ENCODE assay signal across 10 cellular contexts in the genomic region with DNA sequence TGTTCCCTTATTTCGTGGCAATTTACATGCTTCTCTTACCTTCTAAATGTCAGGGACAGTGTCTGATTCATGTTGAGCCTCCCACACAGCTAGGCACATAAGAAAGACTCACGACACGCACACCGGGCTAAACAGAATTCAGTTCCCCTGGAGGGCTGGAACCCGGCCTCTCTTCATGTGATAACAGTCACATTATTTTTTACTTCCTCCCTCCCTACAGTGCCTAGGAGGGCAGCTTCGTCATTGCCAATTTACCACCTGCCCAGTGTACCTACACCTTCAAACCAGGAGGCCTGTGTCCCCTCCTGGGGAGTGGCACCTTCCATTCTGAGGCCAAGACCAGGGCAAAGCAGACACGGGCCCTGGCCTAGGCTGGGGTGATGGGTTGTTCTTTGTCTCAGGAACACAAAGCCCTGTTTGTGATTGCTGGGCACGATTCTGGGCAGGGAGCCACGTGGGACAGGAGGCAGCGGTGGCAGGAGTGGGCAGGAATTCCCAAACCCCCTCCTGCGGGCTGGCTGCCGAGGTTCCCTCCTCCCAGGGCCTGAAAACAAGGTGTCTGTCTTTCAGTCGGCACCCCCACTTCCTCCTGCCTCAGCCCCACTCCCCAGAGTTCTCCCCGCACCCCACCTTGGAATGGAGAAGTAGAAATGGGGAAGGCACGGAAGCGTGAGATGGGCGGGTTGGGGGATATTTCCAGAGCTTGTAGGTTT. TPM values are rescaled to one million over a fixed set of nuclear protein-coding genes. Genes with fewer than 3 reads are reported as not detected.
DNase-seq lines count a peak whose midpoint lies in the region; ATAC-seq and TF ChIP-seq lines count a peak whose summit lies in the region.
"Had no signal": no experiment of that assay in that cellular context is flagged by ENCODE, and none has a peak within 500 bp of the region (broad histone marks: within the 10 kb centered on the region; RNA-seq: fewer than 3 reads in every experiment).

No MANE protein-coding gene starts in this region.

- WGBS in tibial nerve, 2 donors, result 33 to 37% methylated on average over 16 to 17 of the region's 17 CpGs

- no peak overlapping the region for H3K4me3 Mint-ChIP-seq in MCF 10A (ENCODE audit: unreplicated experiment)
- H3K4me3 Mint-ChIP-seq in activated CD8-positive, alpha-beta T cell treated with anti-CD3 and anti-CD28 coated beads for 36 hours, result no peak overlapping the region

- no peak for TF ChIP-seq CTCF in breast epithelium (IDR thresholded peaks at IDR 0.05)
- no peak for TF ChIP-seq CTCF in MCF 10A (IDR thresholded peaks at IDR 0.05; ENCODE audit: unreplicated experiment)
- no peak for TF ChIP-seq CTCF in activated CD8-positive, alpha-beta T cell treated with anti-CD3 and anti-CD28 coated beads for 36 hours (IDR thresholded peaks at IDR 0.05)
- TF ChIP-seq CTCF in left lung (IDR thresholded peaks at IDR 0.05), result no peak
- no peak for TF ChIP-seq CTCF in tibial nerve (IDR thresholded peaks at IDR 0.05)
- TF ChIP-seq CTCF in RWPE1 (conservative IDR thresholded peaks at IDR 0.05; ENCODE audit: low read depth), result no peak

- H3K36me3 ChIP-seq in breast epithelium, result no peaks in the 10 kb centered on the region
- H3K36me3 ChIP-seq in left lung, result no peaks in the 10 kb centered on the region
- H3K36me3 ChIP-seq in tibial nerve, result no peaks in the 10 kb centered on the region

- DNase-seq in breast epithelium (ENCODE audit: low spot score in 2 of 2) (peak in 1 of 2 donors; percentile 88), MCF 10A (ENCODE audit: unreplicated experiment) (no peak), left lung (peak in 1 of 2 donors; percentile 51), tibial nerve (ENCODE audit: low spot score in 2 of 2) (peak in 1 of 2 donors; percentile 22), RWPE1 (ENCODE audit: low spot score) (no peak)
- DNase-seq in activated CD8-positive, alpha-beta T cell treated with anti-CD3 and anti-CD28 coated beads for 36 hours, result peak; percentile 68
- DNase-seq: DMS79 treated with DMSO at 0.1 percent for 48 hours, NCI-H1436 treated with DMSO at 0.1 percent for 48 hours had no signal

- TF ChIP-seq EP300 in tibial nerve (IDR thresholded peaks at IDR 0.05), result peak in 1 of 2 donors; percentile 45

- H3K36me3 Mint-ChIP-seq in MCF 10A (ENCODE audit: insufficient read depth, unreplicated experiment), result no peaks in the 10 kb centered on the region
- H3K36me3 Mint-ChIP-seq in activated CD8-positive, alpha-beta T cell treated with anti-CD3 and anti-CD28 coated beads for 36 hours (ENCODE audit: low read depth), result no peaks in the 10 kb centered on the region

- no peaks in the 10 kb centered on the region for H3K27me3 ChIP-seq in breast epithelium
- H3K27me3 ChIP-seq in left lung, result peaks cover 0 to 30% of the 10 kb centered on the region in 2 donors
- no peaks in the 10 kb centered on the region for H3K27me3 ChIP-seq in tibial nerve

- peak; percentile 84 for ATAC-seq in activated CD8-positive, alpha-beta T cell treated with anti-CD3 and anti-CD28 coated beads for 36 hours
- ATAC-seq in left lung (peak; percentile 59), HG03039 (IDR thresholded peaks at IDR 0.05; ENCODE audit: unreplicated experiment) (no peak), HG03354 (IDR thresholded peaks at IDR 0.05; ENCODE audit: poor library complexity, severe bottlenecking, unreplicated experiment) (no peak)

- TF ChIP-seq POLR2A in breast epithelium (IDR thresholded peaks at IDR 0.05), result no peak
- no peak for TF ChIP-seq POLR2A in tibial nerve (IDR thresholded peaks at IDR 0.05)

- H3K4me1 Mint-ChIP-seq in MCF 10A (ENCODE audit: insufficient read depth, unreplicated experiment), result peaks cover 6% of the 10 kb centered on the region
- H3K4me1 Mint-ChIP-seq in activated CD8-positive, alpha-beta T cell treated with anti-CD3 and anti-CD28 coated beads for 36 hours (ENCODE audit: low read depth), result peaks cover 8% of the 10 kb centered on the region

- intact Hi-C loops in breast epithelium (cut with DNase I; ENCODE audit: low total_unique reads) (no loop called here), MCF 10A (cut with micrococcal nuclease) (no loop called here), left lung (cut with DNase I) (no loop called here)
- intact Hi-C loops in activated CD8-positive, alpha-beta T cell treated with anti-CD3 and anti-CD28 coated beads for 36 hours (cut with micrococcal nuclease), result no loop called here

- H3K4me1 ChIP-seq in breast epithelium, result peaks cover 0 to 6% of the 10 kb centered on the region in 2 donors
- H3K4me1 ChIP-seq in left lung, result peaks cover 0 to 14% of the 10 kb centered on the region in 2 donors
- H3K4me1 ChIP-seq in tibial nerve, result peaks cover 0 to 5% (median 0%) of the 10 kb centered on the region in 4 donors

- H3K27ac Mint-ChIP-seq in MCF 10A (ENCODE audit: low read depth, unreplicated experiment), result no peak overlapping the region
- peak overlapping the region; percentile 76 for H3K27ac Mint-ChIP-seq in activated CD8-positive, alpha-beta T cell treated with anti-CD3 and anti-CD28 coated beads for 36 hours

- H3K4me3 ChIP-seq in breast epithelium, result no peak overlapping the region
- no peak overlapping the region for H3K4me3 ChIP-seq in left lung
- H3K4me3 ChIP-seq in tibial nerve, result no peak overlapping the region

- CTCF ChIA-PET in MCF 10A (lab: Yijun Ruan, JAX) (interaction anchor here (0.6 to 1.0 kb wide), 4 partner anchors 9 to 320 kb away, joined by 3 read pairs; no protein-coding TSS in a partner anchor), RWPE1 (lab: Yijun Ruan, JAX) (interaction anchor here (0.7 to 1.5 kb wide), 2 partner anchors 11 to 97 kb away, joined by 3 read pairs; no protein-coding TSS in a partner anchor)
- CTCF ChIA-PET in activated CD8-positive, alpha-beta T cell treated with anti-CD3 and anti-CD28 coated beads for 36 hours (lab: Charles Lee), result interaction anchor here (1.0 kb wide), 2 partner anchors 10 kb away, joined by 3 to 4 read pairs; no protein-coding TSS in a partner anchor

- no TSS peak for BruUV-seq in MCF 10A (replicated peaks; lab: Mats Ljungman, UMichigan)

- H3K9me3 Mint-ChIP-seq in MCF 10A (ENCODE audit: unreplicated experiment), result no peaks in the 10 kb centered on the region
- H3K9me3 Mint-ChIP-seq in activated CD8-positive, alpha-beta T cell treated with anti-CD3 and anti-CD28 coated beads for 36 hours, result peaks cover 3% of the 10 kb centered on the region

- H3K9me3 ChIP-seq in breast epithelium, result no peaks in the 10 kb centered on the region
- H3K9me3 ChIP-seq in left lung, result no peaks in the 10 kb centered on the region
- peaks cover 0 to 10% (median 0%) of the 10 kb centered on the region in 4 donors for H3K9me3 ChIP-seq in tibial nerve

- H3K27me3 Mint-ChIP-seq in MCF 10A (ENCODE audit: insufficient read depth, unreplicated experiment), result no peaks in the 10 kb centered on the region
- no peaks in the 10 kb centered on the region for H3K27me3 Mint-ChIP-seq in activated CD8-positive, alpha-beta T cell treated with anti-CD3 and anti-CD28 coated beads for 36 hours

- POLR2A ChIA-PET in MCF 10A (lab: Yijun Ruan, JAX) (no interaction called here), RWPE1 (lab: Yijun Ruan, JAX; ENCODE audit: low non-redundant PET) (no interaction called here)
- POLR2A ChIA-PET in activated CD8-positive, alpha-beta T cell treated with anti-CD3 and anti-CD28 coated beads for 36 hours (lab: Charles Lee), result interaction anchor here (1.8 kb wide), 1 partner anchor 11 kb away, joined by 4 read pairs; no protein-coding TSS in a partner anchor

- H3K27ac ChIP-seq in breast epithelium, result peak overlapping the region; percentile 75 to 88
- H3K27ac ChIP-seq in left lung, result peak overlapping the region in 1 of 2 donors; percentile 50
- H3K27ac ChIP-seq in tibial nerve, result peak overlapping the region; percentile 7 to 79 (median 48)
- no peak overlapping the region for H3K27ac ChIP-seq in RWPE1

RNA-seq across cellular contexts. Expression of a gene that starts 6.8 kb away (rescaled TPM):
- total RNA-seq in breast epithelium, result 1 to 10 TPM in 2 of 3 donors, not detected in 1; 1.3 to 6.7 TPM
- not detected in 2 replicates for total RNA-seq in MCF 10A (2022)
- total RNA-seq in activated CD8-positive, alpha-beta T cell treated with anti-CD3 and anti-CD28 coated beads for 36 hours, result 10 to 100 TPM in 1 of 2 experiments, 1 to 10 TPM in 1; 9.8 to 12.4 TPM
- total RNA-seq in left lung, result under 1 TPM; 0.17 to 0.24 TPM
- 1 to 10 TPM in 3 of 4 donors, under 1 TPM in 1; 0.87 to 5.2 (median 3.3) TPM for total RNA-seq in tibial nerve

RNA-seq across cellular contexts. Expression of a gene that starts 7.2 kb away (rescaled TPM):
- total RNA-seq in breast epithelium (under 1 TPM in 1 of 3 donors, not detected in 2; 0.29 TPM), MCF 10A (2022) (not detected in 2 replicates), left lung (1 to 10 TPM in 1 of 2 donors, not detected in 1; 4.3 TPM), tibial nerve (not detected)
- total RNA-seq in activated CD8-positive, alpha-beta T cell treated with anti-CD3 and anti-CD28 coated beads for 36 hours, result 1 to 10 TPM; 1.7 to 1.9 TPM

RNA-seq across cellular contexts. Expression of a gene that starts 42.9 kb away (rescaled TPM):
- 10 to 100 TPM; 51.5 to 62.1 (median 60.3) TPM for total RNA-seq in breast epithelium
- total RNA-seq in MCF 10A (2022), result 67.3 and 75.8 TPM in 2 replicates
- 100 to 1,000 TPM; 112 to 133 TPM for total RNA-seq in activated CD8-positive, alpha-beta T cell treated with anti-CD3 and anti-CD28 coated beads for 36 hours
- 10 to 100 TPM; 42.0 to 61.1 TPM for total RNA-seq in left lung
- total RNA-seq in tibial nerve, result 100 to 1,000 TPM in 1 of 4 donors, 10 to 100 TPM in 3; 49.4 to 105 (median 83.0) TPM

RNA-seq across cellular contexts. Expression of a gene that starts 43.2 kb away (rescaled TPM):
- total RNA-seq in breast epithelium (10 to 100 TPM in 2 of 3 donors, 1 to 10 TPM in 1; 9.4 to 22.4 (median 15.4) TPM), MCF 10A (2022) (17.5 and 17.9 TPM in 2 replicates), left lung (10 to 100 TPM; 16.7 to 17.3 TPM), tibial nerve (10 to 100 TPM in 3 of 4 donors, 1 to 10 TPM in 1; 8.3 to 27.5 (median 14.1) TPM)
- 10 to 100 TPM; 18.5 to 19.1 TPM for total RNA-seq in activated CD8-positive, alpha-beta T cell treated with anti-CD3 and anti-CD28 coated beads for 36 hours

Comparison
In these comparisons a context has a peak if more than half of its experiments do, and no peak if none do; other contexts are left out.
1. ATAC-seq: peak in activated CD8-positive, alpha-beta T cell treated with anti-CD3 and anti-CD28 coated beads for 36 hours (single experiment) and left lung (single experiment); none in HG03039 (single experiment) and HG03354 (single experiment).